Comparison of ENCODE assay signal across 12 cellular contexts in genomic region chr3:47008258-47008671, GRCh38. TPM values are rescaled to one million over a fixed set of nuclear protein-coding genes. Genes with fewer than 3 reads are reported as not detected.
DNase-seq lines count a peak whose midpoint lies in the region; ATAC-seq and TF ChIP-seq lines count a peak whose summit lies in the region.
"Had no signal": no experiment of that assay in that cellular context is flagged by ENCODE, and none has a peak within 500 bp of the region (broad histone marks: within the 10 kb centered on the region; RNA-seq: fewer than 3 reads in every experiment).

No MANE protein-coding gene starts in this region.

- H2AFZ ChIP-seq in IMR-90 (replicated peaks; ENCODE audit: low read length, poor library complexity) = no peak overlapping the region

- H3K4me3 ChIP-seq in IMR-90 (ENCODE audit: insufficient read depth, low read depth, low read length) (no peak overlapping the region), esophagus muscularis mucosa (no peak overlapping the region)
- H3K4me3 ChIP-seq: A549 had no signal

- no peak overlapping the region for H3K9ac ChIP-seq in IMR-90 (ENCODE audit: low read depth, low read length)

- no peak overlapping the region for H2BK15ac ChIP-seq in IMR-90 (ENCODE audit: low read depth, low read length)

- dilution Hi-C loops in IMR-90 (cut with HindIII; ENCODE audit: low sequenced_read_pairs, unreplicated experiment) = no loop called here

- BruUV-seq in IMR-90 (replicated peaks; lab: Mats Ljungman, UMichigan) = no TSS peak

- H3K4ac ChIP-seq in IMR-90 (ENCODE audit: low read depth, low read length) = no peak overlapping the region

- no peak overlapping the region for H2BK120ac ChIP-seq in IMR-90 (ENCODE audit: low read depth, low read length)

- in situ Hi-C loops in IMR-90 (cut with MboI; ENCODE audit: low sequenced_read_pairs) = no loop called here

- H2BK20ac ChIP-seq in IMR-90 (ENCODE audit: low read depth, low read length) = no peak overlapping the region

- H3K23ac ChIP-seq in IMR-90 (ENCODE audit: low read depth, low read length) = no peak overlapping the region

- H3K9me3 Mint-ChIP-seq in activated CD4-positive, alpha-beta memory T cell treated with anti-CD3 and anti-CD28 coated beads for 36 hours = no peaks in the 10 kb centered on the region
- no peaks in the 10 kb centered on the region for H3K9me3 Mint-ChIP-seq in activated CD4-positive, alpha-beta memory T cell treated with anti-CD3 and anti-CD28 coated beads, Interleukin-2, amount 10 ng/mL, durations not matched to agents 7 days and 5 days
- H3K9me3 Mint-ChIP-seq in osteocyte (ENCODE audit: unreplicated experiment) = no peaks in the 10 kb centered on the region

- H3K4me1 Mint-ChIP-seq in activated CD4-positive, alpha-beta memory T cell treated with anti-CD3 and anti-CD28 coated beads for 36 hours (ENCODE audit: low read depth) = peaks cover 7% of the 10 kb centered on the region
- peaks cover 9% of the 10 kb centered on the region for H3K4me1 Mint-ChIP-seq in activated CD4-positive, alpha-beta memory T cell treated with anti-CD3 and anti-CD28 coated beads, Interleukin-2, amount 10 ng/mL, durations not matched to agents 7 days and 5 days
- H3K4me1 Mint-ChIP-seq in osteocyte (ENCODE audit: unreplicated experiment) = peaks cover 10% of the 10 kb centered on the region

- WGBS in IMR-90 (ENCODE audit: extremely low coverage in 2 of 2, insufficient read length in 1 of 2), 2 experiments = no CpG with 5 or more reads among the region's 13 CpGs
- 87% methylated on average over 13 of the region's 13 CpGs for WGBS in esophagus muscularis mucosa

- H3K27ac Mint-ChIP-seq in activated CD4-positive, alpha-beta memory T cell treated with anti-CD3 and anti-CD28 coated beads for 36 hours = no peak overlapping the region
- no peak overlapping the region for H3K27ac Mint-ChIP-seq in activated CD4-positive, alpha-beta memory T cell treated with anti-CD3 and anti-CD28 coated beads, Interleukin-2, amount 10 ng/mL, durations not matched to agents 7 days and 5 days
- H3K27ac Mint-ChIP-seq in osteocyte (ENCODE audit: unreplicated experiment) = no peak overlapping the region

- no peak for TF ChIP-seq EP300 in esophagus muscularis mucosa (IDR thresholded peaks at IDR 0.05)

- H3K9me3 ChIP-seq in IMR-90 (ENCODE audit: control insufficient read depth, insufficient read depth, low read length) (no peaks in the 10 kb centered on the region), esophagus muscularis mucosa (no peaks in the 10 kb centered on the region)
- H3K9me3 ChIP-seq: A549, thoracic aorta had no signal

- H3K4me2 ChIP-seq in IMR-90 (ENCODE audit: low read depth, low read length) = no peak overlapping the region
- H3K4me2 ChIP-seq: A549 had no signal

- H3K18ac ChIP-seq in IMR-90 (ENCODE audit: low read depth, low read length) = no peak overlapping the region

- no peaks in the 10 kb centered on the region for H3K27me3 ChIP-seq in IMR-90 (ENCODE audit: control insufficient read depth, insufficient read depth, low read length)
- H3K27me3 ChIP-seq in esophagus muscularis mucosa = no peaks in the 10 kb centered on the region

- ATAC-seq in IMR-90 (ENCODE audit: low read depth) = no peak

- peak; percentile 7 for DNase-seq in activated CD4-positive, alpha-beta memory T cell treated with anti-CD3 and anti-CD28 coated beads for 36 hours
- DNase-seq in activated CD4-positive, alpha-beta memory T cell treated with anti-CD3 and anti-CD28 coated beads, Interleukin-2, amount 10 ng/mL, durations not matched to agents 7 days and 5 days = no peak
- DNase-seq in IMR-90 = no peak
- no peak for DNase-seq in esophagus muscularis mucosa (ENCODE audit: extremely low spot score)
- no peak for DNase-seq in osteocyte (ENCODE audit: extremely low spot score, unreplicated experiment)
- no peak for DNase-seq in NCI-H146 treated with DMSO at 0.1 percent for 48 hours (lab: John Stamatoyannopoulos, UW; ENCODE audit: unreplicated experiment)
- no peak for DNase-seq in activated gamma-delta T cell (lab: John Stamatoyannopoulos, UW)
- DNase-seq in DMS 273 (lab: John Stamatoyannopoulos, UW; ENCODE audit: unreplicated experiment) = no peak
- DNase-seq: NCI-H2081 treated with DMSO at 0.1 percent for 48 hours; stimulated activated CD4-positive, alpha-beta T cell treated with anti-CD3 and anti-CD28 coated beads, Interleukin-12 subunit alpha, Interleukin-12 subunit beta, amount 100 ng/mL, for 4 hours had no signal

- H3K4me3 Mint-ChIP-seq in activated CD4-positive, alpha-beta memory T cell treated with anti-CD3 and anti-CD28 coated beads for 36 hours = no peak overlapping the region
- H3K4me3 Mint-ChIP-seq in activated CD4-positive, alpha-beta memory T cell treated with anti-CD3 and anti-CD28 coated beads, Interleukin-2, amount 10 ng/mL, durations not matched to agents 7 days and 5 days = no peak overlapping the region
- peak overlapping the region; percentile 44 for H3K4me3 Mint-ChIP-seq in osteocyte (ENCODE audit: unreplicated experiment)

- peak overlapping the region; percentile 85 to 93; a peak in 2 of 4 replicates for H4K8ac ChIP-seq in IMR-90 (ENCODE audit: low read depth in 2 of 2, low read length in 2 of 2)

- peaks cover 8% of the 10 kb centered on the region; the same call in 1 of the 2 replicates for H3K36me3 ChIP-seq in IMR-90 (ENCODE audit: control insufficient read depth, insufficient read depth, low read length)
- peaks cover under 1 to 48% (median 35%) of the 10 kb centered on the region in 4 donors for H3K36me3 ChIP-seq in esophagus muscularis mucosa

- peaks cover 18% of the 10 kb centered on the region for H3K9me1 ChIP-seq in IMR-90 (ENCODE audit: insufficient read depth, low read length)

- POLR2A ChIA-PET in activated CD4-positive, alpha-beta memory T cell treated with anti-CD3 and anti-CD28 coated beads for 36 hours (lab: Charles Lee) = no interaction called here
- POLR2A ChIA-PET in activated CD4-positive, alpha-beta memory T cell treated with anti-CD3 and anti-CD28 coated beads, Interleukin-2, amount 10 ng/mL, durations not matched to agents 7 days and 5 days (lab: Charles Lee) = interaction anchor here (1.3 to 2.5 kb wide), 5 partner anchors 9 to 29 kb away, joined by 3 to 9 read pairs (median 7); partner anchors contain the start of gene NBEAL2
- POLR2A ChIA-PET in IMR-90 (lab: Charles Lee; ENCODE audit: unreplicated experiment) = interaction anchor here (0.6 kb wide), 1 partner anchor 525 kb away, joined by 4 read pairs; no protein-coding TSS in a partner anchor

- H4K20me1 ChIP-seq in IMR-90 (ENCODE audit: insufficient read depth, low read length) = no peaks in the 10 kb centered on the region; the same call in 1 of the 2 replicates

- CTCF ChIA-PET in activated CD4-positive, alpha-beta memory T cell treated with anti-CD3 and anti-CD28 coated beads for 36 hours (lab: Charles Lee) = no interaction called here
- CTCF ChIA-PET in activated CD4-positive, alpha-beta memory T cell treated with anti-CD3 and anti-CD28 coated beads, Interleukin-2, amount 10 ng/mL, durations not matched to agents 7 days and 5 days (lab: Charles Lee) = no interaction called here
- CTCF ChIA-PET in IMR-90 (lab: Yijun Ruan, JAX) = no interaction called here

- TF ChIP-seq POLR2A in IMR-90 (IDR thresholded peaks at IDR 0.05; ENCODE audit: low read depth, low read length) (no peak), esophagus muscularis mucosa (IDR thresholded peaks at IDR 0.05; ENCODE audit: low read depth) (no peak)

- peaks cover 37% of the 10 kb centered on the region for H3K36me3 Mint-ChIP-seq in activated CD4-positive, alpha-beta memory T cell treated with anti-CD3 and anti-CD28 coated beads for 36 hours
- H3K36me3 Mint-ChIP-seq in activated CD4-positive, alpha-beta memory T cell treated with anti-CD3 and anti-CD28 coated beads, Interleukin-2, amount 10 ng/mL, durations not matched to agents 7 days and 5 days (ENCODE audit: low read depth) = peaks cover 65% of the 10 kb centered on the region
- H3K36me3 Mint-ChIP-seq in osteocyte (ENCODE audit: unreplicated experiment) = no peaks in the 10 kb centered on the region

- peak overlapping the region; percentile 74 for H2AK9ac ChIP-seq in IMR-90 (replicated peaks; ENCODE audit: low read depth, low read length, poor library complexity)

- H2BK5ac ChIP-seq in IMR-90 (ENCODE audit: low read depth, low read length, poor library complexity, severe bottlenecking) = no peak overlapping the region

- no peaks in the 10 kb centered on the region for H3K27me3 Mint-ChIP-seq in activated CD4-positive, alpha-beta memory T cell treated with anti-CD3 and anti-CD28 coated beads for 36 hours
- H3K27me3 Mint-ChIP-seq in activated CD4-positive, alpha-beta memory T cell treated with anti-CD3 and anti-CD28 coated beads, Interleukin-2, amount 10 ng/mL, durations not matched to agents 7 days and 5 days = no peaks in the 10 kb centered on the region
- no peaks in the 10 kb centered on the region for H3K27me3 Mint-ChIP-seq in osteocyte (ENCODE audit: unreplicated experiment)

- H4K5ac ChIP-seq in IMR-90 (ENCODE audit: low read depth, low read length) = no peak overlapping the region

- no peak for TF ChIP-seq CTCF in IMR-90 (conservative IDR thresholded peaks at IDR 0.05; ENCODE audit: low read depth, low read length)
- no peak for TF ChIP-seq CTCF in esophagus muscularis mucosa (IDR thresholded peaks at IDR 0.05)
- TF ChIP-seq CTCF in osteocyte (IDR thresholded peaks at IDR 0.05) = no peak

- TF ChIP-seq RAD21 in IMR-90 (IDR thresholded peaks at IDR 0.05; ENCODE audit: low read length) = no peak

- peaks cover 0 to 8% of the 10 kb centered on the region in 2 experiments; a peak in 1 of 4 replicates for H3K79me1 ChIP-seq in IMR-90 (ENCODE audit: low read depth in 1 of 2, low read length in 2 of 2)

- H4K91ac ChIP-seq in IMR-90 (ENCODE audit: insufficient read depth, low read depth, low read length) = no peak overlapping the region

- peaks cover 8% of the 10 kb centered on the region for H3K4me1 ChIP-seq in IMR-90 (ENCODE audit: control insufficient read depth, insufficient read depth, low read length)
- peaks cover 12 to 15% (median 15%) of the 10 kb centered on the region in 4 donors for H3K4me1 ChIP-seq in esophagus muscularis mucosa
- H3K4me1 ChIP-seq: A549 had no signal

- intact Hi-C loops in activated CD4-positive, alpha-beta memory T cell treated with anti-CD3 and anti-CD28 coated beads for 36 hours (cut with micrococcal nuclease) = no loop called here
- intact Hi-C loops in IMR-90 (cut with micrococcal nuclease) (no loop called here), esophagus muscularis mucosa (cut with DNase I) (no loop called here)

- H3K56ac ChIP-seq in IMR-90 (ENCODE audit: extremely low read depth, insufficient read depth, low read length) = no peak overlapping the region

- H3K14ac ChIP-seq in IMR-90 (replicated peaks; ENCODE audit: low read depth, low read length) = no peak overlapping the region

- H3K27ac ChIP-seq in IMR-90 (ENCODE audit: insufficient read depth, low read length) = no peak overlapping the region
- peak overlapping the region in 3 of 4 donors; percentile 86 to 93 (median 91) for H3K27ac ChIP-seq in esophagus muscularis mucosa (replicated peaks in 1 of 4)
- H3K27ac ChIP-seq: A549 had no signal

- peak overlapping the region; percentile 82; the same call in 1 of the 2 replicates for H2AK5ac ChIP-seq in IMR-90 (ENCODE audit: low read depth, low read length)

RNA-seq across cellular contexts. Expression of gene NBEAL2, which starts 28.8 kb away (rescaled TPM):
- total RNA-seq in activated CD4-positive, alpha-beta memory T cell treated with anti-CD3 and anti-CD28 coated beads for 36 hours = 100 to 1,000 TPM; 114 to 117 TPM
- 100 to 1,000 TPM; 254 to 267 TPM for total RNA-seq in activated CD4-positive, alpha-beta memory T cell treated with anti-CD3 and anti-CD28 coated beads, Interleukin-2, amount 10 ng/mL, durations not matched to agents 7 days and 5 days
- 2.2 TPM in 2 replicates for total RNA-seq in IMR-90 (2012; rRNA removed)
- polyA plus RNA-seq in IMR-90 (2012; rRNA removed) = 11.7 and 12.5 TPM in 2 replicates
- 5.6 and 8.2 TPM in 2 replicates for polyA plus RNA-seq in IMR-90 (2012; cell fraction: cytosol; rRNA removed)
- polyA plus RNA-seq in IMR-90 (2012; cell fraction: nucleus; rRNA removed; ENCODE audit: low replicate concordance) = 80.3 and 267 TPM in 2 replicates
- total RNA-seq in esophagus muscularis mucosa = 10 to 100 TPM; 16.6 to 22.1 (median 21.2) TPM
- 14.0 and 21.8 TPM in 2 replicates for total RNA-seq in osteocyte

RNA-seq across cellular contexts. Expression of gene CCDC12, which starts 31.7 kb away (rescaled TPM):
- 10 to 100 TPM; 44.3 to 49.9 TPM for total RNA-seq in activated CD4-positive, alpha-beta memory T cell treated with anti-CD3 and anti-CD28 coated beads for 36 hours
- total RNA-seq in activated CD4-positive, alpha-beta memory T cell treated with anti-CD3 and anti-CD28 coated beads, Interleukin-2, amount 10 ng/mL, durations not matched to agents 7 days and 5 days = 10 to 100 TPM; 55.0 to 56.7 TPM
- total RNA-seq in IMR-90 (2012; rRNA removed) (15.2 and 21.7 TPM in 2 replicates), esophagus muscularis mucosa (10 to 100 TPM; 27.5 to 54.8 (median 36.7) TPM), osteocyte (34.5 and 37.4 TPM in 2 replicates)
- polyA plus RNA-seq in IMR-90 (2012; rRNA removed) = 35.1 and 41.7 TPM in 2 replicates
- 43.9 and 71.8 TPM in 2 replicates for polyA plus RNA-seq in IMR-90 (2012; cell fraction: cytosol; rRNA removed)
- polyA plus RNA-seq in IMR-90 (2012; cell fraction: nucleus; rRNA removed; ENCODE audit: low replicate concordance) = 52.4 and 55.2 TPM in 2 replicates
